8 cellular contexts compared by ENCODE assay signal in genomic region chr1:173476664-173477285, GRCh38.
A peak's percentile ranks its signal among the peaks of the same experiment; 100 is the strongest.
DNase-seq lines count a peak whose midpoint lies in the region; ATAC-seq and TF ChIP-seq lines count a peak whose summit lies in the region.

No MANE protein-coding gene starts in this region.

- peak; percentile 97 for ATAC-seq in HG03159 (IDR thresholded peaks at IDR 0.05; ENCODE audit: unreplicated experiment)

- DNase-seq in AG09309 (ENCODE audit: low read depth) (peak; percentile 45), NCI-H2227 (lab: John Stamatoyannopoulos, UW; ENCODE audit: unreplicated experiment) (peak; percentile 95), cardiac fibroblast (ENCODE audit: low read depth in 2 of 2) (peak; percentile 83 to 87), iris pigment epithelial cell (ENCODE audit: low read depth) (peak; percentile 86)
- peak; percentile 74 to 79 for DNase-seq in stimulated activated CD4-positive, alpha-beta T cell treated with anti-CD3 and anti-CD28 coated beads, Interleukin-12 subunit alpha, Interleukin-12 subunit beta, amount 100 ng/mL, for 24 hours (ENCODE audit: low read depth in 2 of 2)

- in situ Hi-C loops in GM18951 (cut with MboI; ENCODE audit: low sequenced_read_pairs, unreplicated experiment) = no loop called here

- peak; percentile 77 for TF ChIP-seq POLR2A in GM18951 (IDR thresholded peaks at IDR 0.05; ENCODE audit: extremely low read depth, insufficient read depth, insufficient read length)

- TF ChIP-seq CTCF in AG09309 (IDR thresholded peaks at IDR 0.05; ENCODE audit: control insufficient read depth, insufficient read depth, low read depth, low read length, missing control alignments) = no peak
- TF ChIP-seq CTCF in WI38 (IDR thresholded peaks at IDR 0.05; ENCODE audit: low read depth, low read length) = no peak
- no peak for TF ChIP-seq CTCF in cardiac fibroblast (IDR thresholded peaks at IDR 0.05; ENCODE audit: low read depth, low read length)

- peak overlapping the region; percentile 69 for H3K4me3 ChIP-seq in AG09309 (ENCODE audit: control insufficient read depth, low read depth, low read length)
- peak overlapping the region; percentile 92 for H3K4me3 ChIP-seq in WI38 (ENCODE audit: low read depth, low read length)
- H3K4me3 ChIP-seq in cardiac fibroblast (replicated peaks in 1 of 2; ENCODE audit: low read depth in 2 of 2, low read length in 2 of 2) = peak overlapping the region; percentile 83 to 85

Comparison
In these comparisons a context has a peak if more than half of its experiments do, and no peak if none do; other contexts are left out.
1. Peak in every context shown above with its lines: DNase-seq, ATAC-seq and H3K4me3 ChIP-seq.
2. DNase-seq: peak in every context shown above with its lines; median percentile 95 in NCI-H2227; 86 in iris pigment epithelial cell; 85 in cardiac fibroblast; 76 in stimulated activated CD4-positive, alpha-beta T cell treated with anti-CD3 and anti-CD28 coated beads, Interleukin-12 subunit alpha, Interleukin-12 subunit beta, amount 100 ng/mL, for 24 hours; 45 in AG09309.